20 cellular contexts compared by ENCODE assay signal in genomic region chr5:149288437-149288836, GRCh38. TPM values are rescaled to one million over a fixed set of nuclear protein-coding genes. Genes with fewer than 3 reads are reported as not detected.
DNase-seq lines count a peak whose midpoint lies in the region; ATAC-seq and TF ChIP-seq lines count a peak whose summit lies in the region.
"Had no signal": no experiment of that assay in that cellular context is flagged by ENCODE, and none has a peak within 500 bp of the region (broad histone marks: within the 10 kb centered on the region; RNA-seq: fewer than 3 reads in every experiment).

No MANE protein-coding gene starts in this region.

- H3K27ac ChIP-seq in HEK293 (ENCODE audit: extremely low read depth, low read depth, low read length) = no peak overlapping the region
- H3K27ac ChIP-seq in duodenal mucosa (ENCODE audit: low read depth, low read length) = peak overlapping the region; percentile 20
- H3K27ac ChIP-seq in left lung = peak overlapping the region; percentile 37 to 65
- H3K27ac ChIP-seq in stomach = peak overlapping the region; percentile 19 to 67 (median 57)
- H3K27ac ChIP-seq in substantia nigra (ENCODE audit: low read depth, low read length, poor library complexity, severe bottlenecking) = no peak overlapping the region
- H3K27ac ChIP-seq: KMS-11 had no signal

- WGBS in stomach, 5 donors = 63 to 90% (median 87%) methylated on average over 8 of the region's 8 CpGs

- H3K9me3 ChIP-seq in HEK293 (ENCODE audit: control insufficient read depth, insufficient read depth, low read depth, low read length) (no peaks in the 10 kb centered on the region), duodenal mucosa (ENCODE audit: control insufficient read depth in 1 of 2, low read length in 2 of 2) (no peaks in the 10 kb centered on the region), left lung (no peaks in the 10 kb centered on the region), stomach (no peaks in the 10 kb centered on the region)

- CTCF ChIA-PET in HEK293 (lab: Yijun Ruan, JAX) = no interaction called here

- ATAC-seq in left lung (peak; percentile 43), GM18498 (IDR thresholded peaks at IDR 0.05; ENCODE audit: unreplicated experiment) (no peak), HG02763 (IDR thresholded peaks at IDR 0.05; ENCODE audit: unreplicated experiment) (no peak)
- ATAC-seq: activated CD8-positive, alpha-beta T cell treated with anti-CD3 and anti-CD28 coated beads for 36 hours; naive thymus-derived CD4-positive, alpha-beta T cell; stimulated activated memory B cell treated with anti-CD40 and anti-IgM and Interleukin-4, amounts not matched to agents 10 μg/mL and 1 μg/mL and 100 μg/mL, for 72 hours had no signal

- TF ChIP-seq EP300 in stomach (IDR thresholded peaks at IDR 0.05) = no peak

- TF ChIP-seq POLR2A in stomach (IDR thresholded peaks at IDR 0.05) = no peak

- H3K4me3 ChIP-seq in HEK293 (ENCODE audit: low read depth, low read length) = no peak overlapping the region
- H3K4me3 ChIP-seq in duodenal mucosa (ENCODE audit: low read depth in 1 of 2, low read length in 2 of 2) = no peak overlapping the region
- no peak overlapping the region for H3K4me3 ChIP-seq in left lung
- no peak overlapping the region for H3K4me3 ChIP-seq in stomach

- H3K4me1 ChIP-seq in HEK293 (ENCODE audit: control insufficient read depth, insufficient read depth, low read length) = 0 out of 2 replicates have a peak, but pooled peaks cover 5% of the 10 kb centered on the region
- no peaks in the 10 kb centered on the region for H3K4me1 ChIP-seq in duodenal mucosa (ENCODE audit: control insufficient read depth in 1 of 2, insufficient read depth in 2 of 2, low read length in 2 of 2)
- H3K4me1 ChIP-seq in left lung = peaks cover 0 to 23% of the 10 kb centered on the region in 2 donors
- H3K4me1 ChIP-seq in stomach = peaks cover 4 to 11% (median 7%) of the 10 kb centered on the region in 4 donors

- H3K9ac ChIP-seq in duodenal mucosa (ENCODE audit: low read depth in 1 of 2, low read length in 2 of 2) = no peak overlapping the region
- H3K9ac ChIP-seq: KMS-11 had no signal

- POLR2A ChIA-PET in HEK293 (lab: Yijun Ruan, JAX) = no interaction called here

- no peaks in the 10 kb centered on the region for H3K27me3 ChIP-seq in duodenal mucosa (ENCODE audit: control insufficient read depth in 1 of 2, insufficient read depth in 2 of 2, low read length in 2 of 2)
- H3K27me3 ChIP-seq in left lung = no peaks in the 10 kb centered on the region
- no peaks in the 10 kb centered on the region for H3K27me3 ChIP-seq in stomach

- H3K36me3 ChIP-seq in HEK293 (ENCODE audit: control insufficient read depth in 2 of 2, insufficient read depth in 1 of 2, low read length in 2 of 2) (no peaks in the 10 kb centered on the region), duodenal mucosa (ENCODE audit: control insufficient read depth in 1 of 2, insufficient read depth in 2 of 2, low read length in 2 of 2) (no peaks in the 10 kb centered on the region), left lung (no peaks in the 10 kb centered on the region), stomach (no peaks in the 10 kb centered on the region)

- no peak for DNase-seq in left lung
- no peak for DNase-seq in stomach
- no peak for DNase-seq in DMS153 treated with DMSO at 0.1 percent for 48 hours (lab: John Stamatoyannopoulos, UW; ENCODE audit: unreplicated experiment)
- DNase-seq in substantia nigra (lab: John Stamatoyannopoulos, UW) = no peak
- DNase-seq: activated CD8-positive, alpha-beta T cell treated with anti-CD3 and anti-CD28 coated beads for 36 hours; activated effector memory CD4-positive, alpha-beta T cell treated with Interleukin-2 at 50 U/mL for 16 hours; endodermal cell; glutamatergic neuron; naive thymus-derived CD4-positive, alpha-beta T cell; NCI-H1417 treated with DMSO at 0.1 percent for 48 hours; NCI-H510A treated with DMSO at 0.1 percent for 48 hours; retina; RPMI8226; T1000 had no signal

- TF ChIP-seq CTCF in HEK293 (tag by site-specific recombination; IDR thresholded peaks at IDR 0.05) (no peak), left lung (IDR thresholded peaks at IDR 0.05) (no peak), stomach (IDR thresholded peaks at IDR 0.05) (no peak)

- intact Hi-C loops in left lung (cut with DNase I) (no loop called here), stomach (cut with DNase I; ENCODE audit: low total_unique reads) (no loop called here)

TF ChIP-seq in HEK293, 187 proteins besides CTCF, POLR2A, EP300 and RAD21:
- TF ChIP-seq GLIS1 (tag by site-specific recombination; IDR thresholded peaks at IDR 0.05) (0 out of 2 replicates have a peak, but pooled peaks have one; percentile 9), ZBTB11 (tag by site-specific recombination; conservative IDR thresholded peaks at IDR 0.05; ENCODE audit: low read depth) (peak; percentile 63), ZNF548 (tag by site-specific recombination; IDR thresholded peaks at IDR 0.05) (no peak)

RNA-seq across cellular contexts. Expression of gene AFAP1L1, which starts 16.8 kb away (rescaled TPM):
- total RNA-seq in left lung = 10 to 100 TPM; 14.2 to 17.0 TPM
- total RNA-seq in stomach = 10 to 100 TPM in 3 of 5 donors, 1 to 10 TPM in 1, under 1 TPM in 1; 0.29 to 66.5 (median 14.0) TPM
- polyA plus RNA-seq in stomach = 1 to 10 TPM; 1.5 to 2.7 (median 1.8) TPM

RNA-seq across cellular contexts. Expression of gene GRPEL2, which starts 56.9 kb away (rescaled TPM):
- total RNA-seq in left lung (10 to 100 TPM; 12.3 to 15.9 TPM), stomach (10 to 100 TPM in 3 of 5 donors, 1 to 10 TPM in 2; 1.4 to 19.1 (median 13.8) TPM)
- 1 to 10 TPM; 4.7 to 5.3 (median 5.2) TPM for polyA plus RNA-seq in stomach

Comparison
In these comparisons a context has a peak if more than half of its experiments do, and no peak if none do; other contexts are left out.
1. H3K27ac ChIP-seq: peak in duodenal mucosa (single experiment), left lung (2 of 2) and stomach (5 of 5); none in HEK293 (single experiment) and substantia nigra (single experiment).